21 cellular contexts compared by ENCODE assay signal in genomic region chr1:177122869-177123268, GRCh38. TPM values are rescaled to one million over a fixed set of nuclear protein-coding genes. Genes with fewer than 3 reads are reported as not detected.
"Had no signal": no experiment of that assay in that cellular context is flagged by ENCODE, and none has a peak within 500 bp of the region (broad histone marks: within the 10 kb centered on the region; RNA-seq: fewer than 3 reads in every experiment).

No MANE protein-coding gene starts in this region.

- H3K36me3 ChIP-seq: left lung, suprapubic skin, transverse colon, vagina had no signal

- H3K4me1 ChIP-seq: left lung, suprapubic skin, transverse colon, vagina had no signal

- H2AFZ ChIP-seq: hepatocyte had no signal

- H3K27me3 ChIP-seq: dorsolateral prefrontal cortex, left lung, suprapubic skin, transverse colon, vagina had no signal

- H3K79me2 ChIP-seq: hepatocyte had no signal

- ATAC-seq: activated CD8-positive, alpha-beta T cell treated with anti-CD3 and anti-CD28 coated beads for 36 hours; activated T-helper 17 cell treated with anti-CD3 and anti-CD28 coated beads, Interleukin-2, amount 50 U/mL, for 72 hours; left lung had no signal

- H3K4me3 ChIP-seq: dorsolateral prefrontal cortex, hepatocyte, left lung, skin epidermis, suprapubic skin, transverse colon, vagina had no signal

- DNase-seq: activated CD4-positive, alpha-beta T cell treated with anti-CD3 and anti-CD28 coated beads for 48 hours; activated CD4-positive, CD25-positive, alpha-beta regulatory T cell; activated CD8-positive, alpha-beta T cell treated with anti-CD3 and anti-CD28 coated beads for 36 hours; activated naive CD4-positive, alpha-beta T cell treated with anti-CD3 and anti-CD28 coated beads for 36 hours; activated T-cell treated with anti-CD3 and anti-CD28 coated beads, Interleukin-2, amount 50 U/mL, for 1 hour; central memory CD4-positive, alpha-beta T cell; foreskin fibroblast; islet precursor cell; left lung; nephron progenitor cell; nucleus accumbens; transverse colon had no signal

- H3K27ac ChIP-seq: hepatocyte, left lung, skin epidermis, suprapubic skin, transverse colon, vagina had no signal

- H3K9me3 ChIP-seq: left lung, suprapubic skin, transverse colon, vagina had no signal

- H3K4me2 ChIP-seq: hepatocyte had no signal

RNA-seq across cellular contexts. Expression of gene ASTN1, which starts 41.6 kb away (rescaled TPM):
- total RNA-seq: activated CD8-positive, alpha-beta T cell treated with anti-CD3 and anti-CD28 coated beads for 36 hours; activated naive CD4-positive, alpha-beta T cell treated with anti-CD3 and anti-CD28 coated beads for 36 hours; activated T-helper 17 cell treated with anti-CD3 and anti-CD28 coated beads, Interleukin-2, amount 50 U/mL, for 72 hours; glomerular endothelial cell; lung microvascular endothelial cell; T-helper 2 cell treated with Interferon-gamma antibody and Interleukin-4, amounts not matched to agents 100 ng/mL and 5 ng/mL, for 36 hours had no signal
- polyA plus RNA-seq: hepatocyte had no signal

RNA-seq across cellular contexts. Expression of gene BRINP2, which starts 47.9 kb away (rescaled TPM):
- total RNA-seq: activated CD8-positive, alpha-beta T cell treated with anti-CD3 and anti-CD28 coated beads for 36 hours; activated naive CD4-positive, alpha-beta T cell treated with anti-CD3 and anti-CD28 coated beads for 36 hours; activated T-helper 17 cell treated with anti-CD3 and anti-CD28 coated beads, Interleukin-2, amount 50 U/mL, for 72 hours; glomerular endothelial cell; lung microvascular endothelial cell; T-helper 2 cell treated with Interferon-gamma antibody and Interleukin-4, amounts not matched to agents 100 ng/mL and 5 ng/mL, for 36 hours; transverse colon had no signal
- polyA plus RNA-seq: hepatocyte had no signal
